In genomic region chr5:149761461-149761860, GRCh38 we compare ENCODE assay signal across 23 cellular contexts.
"Had no signal": no experiment of that assay in that cellular context is flagged by ENCODE, and none has a peak within 500 bp of the region (broad histone marks: within the 10 kb centered on the region; RNA-seq: fewer than 3 reads in every experiment).

No MANE protein-coding gene starts in this region.

- DNase-seq: cerebellar nuclear complex; endodermal cell; gastrocnemius medialis; glutamatergic neuron; left colon; naive thymus-derived CD4-positive, alpha-beta T cell; nephron progenitor cell; psoas muscle; stimulated activated CD4-positive, alpha-beta T cell treated with anti-CD3 and anti-CD28 coated beads, Interleukin-15, amount 100 ng/mL, for 24 hours; stimulated activated CD4-positive, alpha-beta T cell treated with anti-CD3 and anti-CD28 coated beads, Interleukin-1b, Interleukin-23, amount 100 ng/mL, for 48 hours; stimulated activated CD4-positive, alpha-beta T cell treated with anti-CD3 and anti-CD28 coated beads, Interleukin-4, amount 100 ng/mL, for 24 hours; stimulated activated naive CD8-positive, alpha-beta T cell treated with anti-CD3 and anti-CD28 coated beads, Interleukin-15, amount 100 ng/mL, for 72 hours; testis had no signal

- FAIRE-seq: colon, endothelial cell of umbilical vein, keratinocyte, urothelium cell line had no signal

- H3K4me1 Mint-ChIP-seq: endodermal cell had no signal

- H3K4me3 ChIP-seq: gastrocnemius medialis, psoas muscle, spleen, testis, tibial nerve had no signal

- ATAC-seq: gastrocnemius medialis; left colon; naive thymus-derived CD4-positive, alpha-beta T cell; psoas muscle; sciatic nerve; stimulated activated memory B cell treated with anti-CD40 and anti-IgM and Interleukin-4, amounts not matched to agents 10 μg/mL and 1 μg/mL and 100 μg/mL, for 72 hours; stimulated activated naive CD8-positive, alpha-beta T cell treated with anti-CD3 and anti-CD28 coated beads, Interleukin-15, amount 100 ng/mL, for 72 hours had no signal

- H3K4me1 ChIP-seq: spleen, testis, tibial nerve had no signal

- H3K27me3 ChIP-seq: gastrocnemius medialis, neutrophil, spleen, testis, tibial nerve had no signal

- H3K4me3 Mint-ChIP-seq: dendritic cell treated with granulocyte-macrophage colony-stimulating factor and Interleukin-4, amounts not matched to agents 40 ng/mL and 50 ng/mL, for 4 days; endodermal cell; naive thymus-derived CD4-positive, alpha-beta T cell; nephron progenitor cell; stimulated activated memory B cell treated with anti-CD40 and anti-IgM and Interleukin-4, amounts not matched to agents 10 μg/mL and 1 μg/mL and 100 μg/mL, for 72 hours; stimulated activated naive CD8-positive, alpha-beta T cell treated with anti-CD3 and anti-CD28 coated beads, Interleukin-15, amount 100 ng/mL, for 72 hours had no signal

- H3K9me3 Mint-ChIP-seq: dendritic cell treated with granulocyte-macrophage colony-stimulating factor and Interleukin-4, amounts not matched to agents 40 ng/mL and 50 ng/mL, for 4 days; stimulated activated memory B cell treated with anti-CD40 and anti-IgM and Interleukin-4, amounts not matched to agents 10 μg/mL and 1 μg/mL and 100 μg/mL, for 72 hours had no signal

- H3K36me3 ChIP-seq: gastrocnemius medialis, neutrophil, tibial nerve had no signal

- H3K27ac ChIP-seq: neutrophil, psoas muscle, spleen, testis, tibial nerve had no signal

- H3K9me3 ChIP-seq: gastrocnemius medialis, neutrophil, testis had no signal

- H3K27ac Mint-ChIP-seq: dendritic cell treated with granulocyte-macrophage colony-stimulating factor and Interleukin-4, amounts not matched to agents 40 ng/mL and 50 ng/mL, for 4 days; endodermal cell; naive thymus-derived CD4-positive, alpha-beta T cell; nephron progenitor cell; stimulated activated memory B cell treated with anti-CD40 and anti-IgM and Interleukin-4, amounts not matched to agents 10 μg/mL and 1 μg/mL and 100 μg/mL, for 72 hours had no signal

- H3K27me3 Mint-ChIP-seq: dendritic cell treated with granulocyte-macrophage colony-stimulating factor and Interleukin-4, amounts not matched to agents 40 ng/mL and 50 ng/mL, for 4 days; naive thymus-derived CD4-positive, alpha-beta T cell; stimulated activated memory B cell treated with anti-CD40 and anti-IgM and Interleukin-4, amounts not matched to agents 10 μg/mL and 1 μg/mL and 100 μg/mL, for 72 hours; stimulated activated naive CD8-positive, alpha-beta T cell treated with anti-CD3 and anti-CD28 coated beads, Interleukin-15, amount 100 ng/mL, for 72 hours had no signal
